Comparison of ENCODE assay signal across 23 cellular contexts in genomic region chr19:52622261-52622660, GRCh38. TPM values are rescaled to one million over a fixed set of nuclear protein-coding genes. Genes with fewer than 3 reads are reported as not detected.
DNase-seq lines count a peak whose midpoint lies in the region; ATAC-seq, FAIRE-seq and TF ChIP-seq lines count a peak whose summit lies in the region.
"Had no signal": no experiment of that assay in that cellular context is flagged by ENCODE, and none has a peak within 500 bp of the region (broad histone marks: within the 10 kb centered on the region; RNA-seq: fewer than 3 reads in every experiment).

No MANE protein-coding gene starts in this region.

- no peaks in the 10 kb centered on the region for H3K79me1 ChIP-seq in H9 (ENCODE audit: insufficient read depth, low read depth, low read length, poor library complexity, severe bottlenecking)

- TF ChIP-seq EP300 in K562 (IDR thresholded peaks at IDR 0.05; ENCODE audit: low read length), result no peak

- H3K9ac ChIP-seq in H9 (ENCODE audit: extremely low read depth, insufficient read length, low read length) (no peak overlapping the region), K562 (ENCODE audit: insufficient read depth in 1 of 2, low read depth in 2 of 2, low read length in 2 of 2) (no peak overlapping the region)

- WGBS in H9 (ENCODE audit: extremely low coverage, insufficient read length, low lambda C conversion rate), result no CpG with 5 or more reads among the region's 2 CpGs
- WGBS in K562 (ENCODE audit: insufficient coverage, low coverage, missing lambda C conversion rate), result 69% methylated on average over 2 of the region's 2 CpGs

- no TSS peak for BruUV-seq in K562 (replicated peaks; lab: Mats Ljungman, UMichigan)

- H3K4me3 ChIP-seq in K562, result no peak overlapping the region
- H3K4me3 ChIP-seq: dorsolateral prefrontal cortex, suprapubic skin had no signal

- no peak overlapping the region for H3K4ac ChIP-seq in H9 (ENCODE audit: low read depth, low read length)

- H4K91ac ChIP-seq in H9 (ENCODE audit: insufficient read length, low read depth, low read length), result no peak overlapping the region

- H2AFZ ChIP-seq in H9 (ENCODE audit: low read length) (no peak overlapping the region), K562 (ENCODE audit: low read depth, low read length) (no peak overlapping the region)

- no peak overlapping the region for H2BK120ac ChIP-seq in H9 (ENCODE audit: low read depth, low read length, poor library complexity, severe bottlenecking)

- H2BK5ac ChIP-seq in H9 (ENCODE audit: insufficient read length, low read length), result no peak overlapping the region

- CTCF ChIA-PET in K562 (lab: Yijun Ruan, JAX; ENCODE audit: low intra/inter-chr PET ratio), result no interaction called here
- CTCF ChIA-PET in activated naive CD4-positive, alpha-beta T cell treated with anti-CD3 and anti-CD28 coated beads, Interleukin-2, amount 10 ng/mL, durations not matched to agents 7 days and 5 days (lab: Charles Lee), result no interaction called here
- CTCF ChIA-PET in activated naive CD4-positive, alpha-beta T cell treated with anti-CD3 and anti-CD28 coated beads for 36 hours (lab: Charles Lee), result interaction anchor here (0.6 kb wide), 1 partner anchor 118 kb away, joined by 3 read pairs; no protein-coding TSS in a partner anchor

- TF ChIP-seq RAD21 in K562 (CRISPR knock-in tag; conservative IDR thresholded peaks at IDR 0.05 in 1 of 2, IDR thresholded peaks at IDR 0.05 in 1 of 2), result peak in 1 of 2 experiments; percentile 26; a peak in 1 of 4 replicates

- no peak overlapping the region for H3K18ac ChIP-seq in H9 (ENCODE audit: insufficient read length, low read depth, low read length)

- H3K4me2 ChIP-seq in H9 (ENCODE audit: insufficient read depth, insufficient read length, low read length) (no peak overlapping the region), K562 (ENCODE audit: insufficient read depth, low read length) (no peak overlapping the region)

- H3K27ac ChIP-seq in H9 (ENCODE audit: insufficient read length, low read depth, low read length) (no peak overlapping the region), K562 (ENCODE audit: extremely low read depth, low read depth, low read length) (no peak overlapping the region)
- H3K27ac ChIP-seq: dorsolateral prefrontal cortex, suprapubic skin had no signal

- H3K36me3 Mint-ChIP-seq in H9 (ENCODE audit: insufficient read depth in 1 of 3, low read depth in 3 of 3) (peaks cover 35 to 46% (median 35%) of the 10 kb centered on the region in 3 experiments), memory B cell (peaks cover 30% of the 10 kb centered on the region)
- peaks cover 24% of the 10 kb centered on the region for H3K36me3 Mint-ChIP-seq in activated naive CD4-positive, alpha-beta T cell treated with anti-CD3 and anti-CD28 coated beads, Interleukin-2, amount 10 ng/mL, durations not matched to agents 7 days and 5 days
- H3K36me3 Mint-ChIP-seq in activated naive CD4-positive, alpha-beta T cell treated with anti-CD3 and anti-CD28 coated beads for 36 hours (ENCODE audit: low read depth), result peaks cover 24% of the 10 kb centered on the region

- H3K4me1 ChIP-seq in H9 (ENCODE audit: insufficient read depth, low read length) (no peaks in the 10 kb centered on the region), K562 (replicated peaks in 1 of 2; ENCODE audit: control insufficient read depth in 2 of 2, insufficient read depth in 2 of 2, low read length in 2 of 2) (no peaks in the 10 kb centered on the region; a peak in 2 of 5 replicates)
- H3K4me1 ChIP-seq: suprapubic skin had no signal

- H4K8ac ChIP-seq in H9 (replicated peaks; ENCODE audit: insufficient read length, low read depth, low read length), result no peak overlapping the region

- no peak overlapping the region for H3K23ac ChIP-seq in H9 (ENCODE audit: insufficient read length, low read depth, low read length)

- peaks cover 89% of the 10 kb centered on the region for H3K36me3 ChIP-seq in K562 (ENCODE audit: control insufficient read depth, insufficient read depth, low read length)

- TF ChIP-seq CTCF in H9 (conservative IDR thresholded peaks at IDR 0.05) (peak; percentile 57), K562 (IDR thresholded peaks at IDR 0.05 in 2 of 3, conservative IDR thresholded peaks at IDR 0.05 in 1 of 3; ENCODE audit: insufficient read depth in 2 of 3, low read depth in 1 of 3, low read length in 3 of 3) (peak in 2 of 3 experiments; percentile 16 to 18; a peak in 1 of 6 replicates)

- no peaks in the 10 kb centered on the region for H3K9me1 ChIP-seq in K562 (ENCODE audit: control insufficient read depth, insufficient read depth, low read length)

- H3K27me3 Mint-ChIP-seq in H9 (ENCODE audit: low read depth) (no peaks in the 10 kb centered on the region), memory B cell (no peaks in the 10 kb centered on the region)
- H3K27me3 Mint-ChIP-seq in activated naive CD4-positive, alpha-beta T cell treated with anti-CD3 and anti-CD28 coated beads, Interleukin-2, amount 10 ng/mL, durations not matched to agents 7 days and 5 days, result no peaks in the 10 kb centered on the region
- no peaks in the 10 kb centered on the region for H3K27me3 Mint-ChIP-seq in activated naive CD4-positive, alpha-beta T cell treated with anti-CD3 and anti-CD28 coated beads for 36 hours (ENCODE audit: low read depth)
- H3K27me3 Mint-ChIP-seq: activated naive CD8-positive, alpha-beta T cell treated with anti-CD3 and anti-CD28 coated beads, Interleukin-2, amount 10 ng/mL, durations not matched to agents 7 days and 5 days; T-helper 17 cell had no signal

- intact Hi-C loops in K562 (cut with micrococcal nuclease), result no loop called here
- intact Hi-C loops in activated naive CD4-positive, alpha-beta T cell treated with anti-CD3 and anti-CD28 coated beads for 36 hours (cut with micrococcal nuclease), result no loop called here

- H3K79me2 ChIP-seq in H9 (ENCODE audit: insufficient read depth, low read length) (no peaks in the 10 kb centered on the region), K562 (ENCODE audit: control insufficient read depth, insufficient read depth, low read length) (peaks cover 15% of the 10 kb centered on the region; the same call in 2 of the 3 replicates)

- no peak overlapping the region for H3T11ph ChIP-seq in H9 (ENCODE audit: low read length)

- no peaks in the 10 kb centered on the region for H3K4me1 Mint-ChIP-seq in H9
- H3K4me1 Mint-ChIP-seq in memory B cell, result peaks cover 14% of the 10 kb centered on the region
- H3K4me1 Mint-ChIP-seq in activated naive CD4-positive, alpha-beta T cell treated with anti-CD3 and anti-CD28 coated beads, Interleukin-2, amount 10 ng/mL, durations not matched to agents 7 days and 5 days, result peaks cover 7% of the 10 kb centered on the region
- H3K4me1 Mint-ChIP-seq in activated naive CD4-positive, alpha-beta T cell treated with anti-CD3 and anti-CD28 coated beads for 36 hours (ENCODE audit: low read depth), result peaks cover 9% of the 10 kb centered on the region

- no peak overlapping the region for H2BK12ac ChIP-seq in H9 (ENCODE audit: insufficient read length, low read depth, low read length)

- no peak overlapping the region for H3K14ac ChIP-seq in H9 (ENCODE audit: insufficient read depth, low read length)

- POLR2A ChIA-PET in K562 (lab: Yijun Ruan, JAX), result interaction anchor here (0.8 to 1.2 kb wide), 3 partner anchors 10 to 18 kb away, joined by 3 to 5 read pairs (median 4); no protein-coding TSS in a partner anchor

- H4K5ac ChIP-seq in H9 (ENCODE audit: insufficient read length, low read depth, low read length), result no peak overlapping the region

- H3K9me3 ChIP-seq in H9 (ENCODE audit: control insufficient read depth, low read depth, low read length) (no peaks in the 10 kb centered on the region), K562 (replicated peaks; ENCODE audit: control insufficient read depth, insufficient read depth, low read depth, low read length) (no peaks in the 10 kb centered on the region)
- H3K9me3 ChIP-seq: suprapubic skin had no signal

- ATAC-seq in K562 (no peak), memory B cell (ENCODE audit: low read depth) (no peak)
- ATAC-seq: HCT116, left cardiac atrium, T-helper 17 cell had no signal

- in situ Hi-C loops in K562 (cut with MboI), result no loop called here

- H3K4me3 Mint-ChIP-seq in H9 (no peak overlapping the region), memory B cell (no peak overlapping the region)
- no peak overlapping the region for H3K4me3 Mint-ChIP-seq in activated naive CD4-positive, alpha-beta T cell treated with anti-CD3 and anti-CD28 coated beads, Interleukin-2, amount 10 ng/mL, durations not matched to agents 7 days and 5 days
- no peak overlapping the region for H3K4me3 Mint-ChIP-seq in activated naive CD4-positive, alpha-beta T cell treated with anti-CD3 and anti-CD28 coated beads for 36 hours
- H3K4me3 Mint-ChIP-seq: activated naive CD8-positive, alpha-beta T cell treated with anti-CD3 and anti-CD28 coated beads, Interleukin-2, amount 10 ng/mL, durations not matched to agents 7 days and 5 days; T-helper 17 cell had no signal

- no peak overlapping the region for H2BK15ac ChIP-seq in H9 (ENCODE audit: low read depth, low read length)

- peak; percentile 14 for DNase-seq in NCI-H146 (lab: John Stamatoyannopoulos, UW)
- DNase-seq in NCI-H146 treated with DMSO at 0.1 percent for 48 hours (lab: John Stamatoyannopoulos, UW; ENCODE audit: unreplicated experiment), result no peak
- no peak for DNase-seq in H9
- DNase-seq in K562 (ENCODE audit: extremely low read depth in 1 of 4, low spot score in 3 of 4), result no peak
- no peak for DNase-seq in memory B cell (ENCODE audit: low spot score in 2 of 2)
- DNase-seq in activated naive CD4-positive, alpha-beta T cell treated with anti-CD3 and anti-CD28 coated beads, Interleukin-2, amount 10 ng/mL, durations not matched to agents 7 days and 5 days, result no peak
- DNase-seq in activated naive CD4-positive, alpha-beta T cell treated with anti-CD3 and anti-CD28 coated beads for 36 hours, result no peak
- DNase-seq in RPMI8226, result no peak
- DNase-seq: 8988T; activated CD4-positive, alpha-beta T cell treated with anti-CD3 and anti-CD28 coated beads, Interleukin-2, amount 50 U/mL, for 1 hour; activated naive CD8-positive, alpha-beta T cell treated with anti-CD3 and anti-CD28 coated beads, Interleukin-2, amount 10 ng/mL, durations not matched to agents 7 days and 5 days; dorsolateral prefrontal cortex; glutamatergic neuron; KBM-7; left cardiac atrium; mesenchymal stem cell; NCI-H1436; NCI-H2171; retina; T-helper 17 cell had no signal

- H3K56ac ChIP-seq in H9 (ENCODE audit: insufficient read length, low read depth, low read length), result no peak overlapping the region

- H3K27me3 ChIP-seq in H9 (ENCODE audit: insufficient read depth, low read length) (no peaks in the 10 kb centered on the region), K562 (ENCODE audit: control insufficient read depth in 2 of 2, insufficient read depth in 2 of 2, low read length in 2 of 2) (no peaks in the 10 kb centered on the region)
- H3K27me3 ChIP-seq: dorsolateral prefrontal cortex, suprapubic skin had no signal

- no peaks in the 10 kb centered on the region for H3K23me2 ChIP-seq in H9 (ENCODE audit: insufficient read length, low read depth, low read length, poor library complexity, severe bottlenecking)

- no peak overlapping the region for H3K27ac Mint-ChIP-seq in H9
- peak overlapping the region; percentile 18 for H3K27ac Mint-ChIP-seq in memory B cell
- H3K27ac Mint-ChIP-seq in activated naive CD4-positive, alpha-beta T cell treated with anti-CD3 and anti-CD28 coated beads, Interleukin-2, amount 10 ng/mL, durations not matched to agents 7 days and 5 days, result no peak overlapping the region
- H3K27ac Mint-ChIP-seq in activated naive CD4-positive, alpha-beta T cell treated with anti-CD3 and anti-CD28 coated beads for 36 hours, result no peak overlapping the region
- H3K27ac Mint-ChIP-seq: T-helper 17 cell had no signal

- H2BK20ac ChIP-seq in H9 (ENCODE audit: low read depth, low read length, poor library complexity, severe bottlenecking), result no peak overlapping the region

- no peak for FAIRE-seq in K562 (lab: Jason Lieb, UNC)
- FAIRE-seq: endothelial cell of umbilical vein had no signal

- H4K20me1 ChIP-seq in H9 (ENCODE audit: control insufficient read depth, insufficient read depth, insufficient read length), result no peaks in the 10 kb centered on the region
- H4K20me1 ChIP-seq in K562 (replicated peaks; ENCODE audit: control insufficient read depth, insufficient read depth, low read length), result no peaks in the 10 kb centered on the region

- H3K9me3 Mint-ChIP-seq in H9, result peaks cover 0 to 8% of the 10 kb centered on the region in 2 experiments; a peak in 3 of 5 replicates
- peaks cover 1% of the 10 kb centered on the region for H3K9me3 Mint-ChIP-seq in memory B cell
- H3K9me3 Mint-ChIP-seq in activated naive CD4-positive, alpha-beta T cell treated with anti-CD3 and anti-CD28 coated beads, Interleukin-2, amount 10 ng/mL, durations not matched to agents 7 days and 5 days, result peaks cover 33% of the 10 kb centered on the region
- peaks cover 17% of the 10 kb centered on the region for H3K9me3 Mint-ChIP-seq in activated naive CD4-positive, alpha-beta T cell treated with anti-CD3 and anti-CD28 coated beads for 36 hours

- H2AK5ac ChIP-seq in H9 (ENCODE audit: insufficient read length, low read length), result no peak overlapping the region

- no peak for TF ChIP-seq POLR2A in K562 (conservative IDR thresholded peaks at IDR 0.05)

RNA-seq across cellular contexts. Expression of gene ZNF83, which starts 15.9 kb away (rescaled TPM):
- total RNA-seq in H9 (2021) (28.7 and 31.6 TPM in 2 replicates), K562 (2014; rRNA removed) (35.2 and 35.3 TPM in 2 replicates), K562 (2014; rRNA removed; fragmentation: Illumina TruSeq; extraction: Trizol) (70.0 and 80.3 TPM in 2 replicates), K562 (2015; rRNA removed; fragmentation: Illumina TruSeq; extraction: Trizol) (63.2 and 67.0 TPM in 2 replicates), K562 (2021) (37.9 and 38.2 TPM in 2 replicates)
- 132 and 250 TPM in 2 replicates for total RNA-seq in K562 (2011; cell fraction: chromatin; rRNA removed; ENCODE audit: low replicate concordance)
- 69.4 and 90.8 TPM in 2 replicates for total RNA-seq in K562 (2011; cell fraction: nucleolus; rRNA removed)
- total RNA-seq in K562 (2011; cell fraction: nucleoplasm; rRNA removed), result 166 and 244 TPM in 2 replicates
- polyA plus RNA-seq in K562 (2011; rRNA removed) (74.3 and 82.6 TPM in 2 replicates), K562 (2014; fragmentation: Illumina TruSeq; extraction: Trizol) (47.8 and 54.1 TPM in 2 replicates), K562 (2014; fragmentation: Nextera tagmentation; extraction: Ambion mirVana) (10 to 100 TPM; 18.6 to 28.2 TPM), K562 (2014; rRNA removed) (49.9 and 51.9 TPM in 2 replicates)
- 12.3 and 38.2 TPM in 2 replicates for polyA plus RNA-seq in K562 (2011; cell fraction: cytosol; rRNA removed)
- 129 and 148 TPM in 2 replicates for polyA plus RNA-seq in K562 (2011; cell fraction: nucleus; rRNA removed)
- polyA plus RNA-seq in K562 (2012), result 27.7 and 49.9 TPM in 2 replicates
- polyA minus RNA-seq in K562 (2011; rRNA and poly(A)+ RNA removed), result 63.7 and 81.3 TPM in 2 replicates
- 19.2 and 20.6 TPM in 2 replicates for polyA minus RNA-seq in K562 (2011; cell fraction: cytosol; rRNA and poly(A)+ RNA removed)
- polyA minus RNA-seq in K562 (2011; cell fraction: nucleus; rRNA and poly(A)+ RNA removed), result 43.5 and 79.2 TPM in 2 replicates
- total RNA-seq in activated naive CD4-positive, alpha-beta T cell treated with anti-CD3 and anti-CD28 coated beads for 36 hours, result 10 to 100 TPM; 23.3 to 23.9 TPM

RNA-seq across cellular contexts. Expression of gene ZNF701, which starts 52.2 kb away (rescaled TPM):
- total RNA-seq in H9 (2021), result 23.7 and 24.4 TPM in 2 replicates
- total RNA-seq in K562 (2011; cell fraction: chromatin; rRNA removed; ENCODE audit: low replicate concordance), result 30.6 and 77.6 TPM in 2 replicates
- 22.2 and 27.2 TPM in 2 replicates for total RNA-seq in K562 (2011; cell fraction: nucleolus; rRNA removed)
- 35.2 and 36.9 TPM in 2 replicates for total RNA-seq in K562 (2011; cell fraction: nucleoplasm; rRNA removed)
- total RNA-seq in K562 (2014; rRNA removed), result 8.0 and 9.1 TPM in 2 replicates
- 15.4 and 17.7 TPM in 2 replicates for total RNA-seq in K562 (2014; rRNA removed; fragmentation: Illumina TruSeq; extraction: Trizol)
- total RNA-seq in K562 (2015; rRNA removed; fragmentation: Illumina TruSeq; extraction: Trizol), result 10.1 and 11.3 TPM in 2 replicates
- total RNA-seq in K562 (2021), result 12.9 and 15.2 TPM in 2 replicates
- polyA plus RNA-seq in K562 (2011; rRNA removed), result 15.9 and 16.9 TPM in 2 replicates
- polyA plus RNA-seq in K562 (2011; cell fraction: cytosol; rRNA removed), result 5.1 and 10.3 TPM in 2 replicates
- polyA plus RNA-seq in K562 (2011; cell fraction: nucleus; rRNA removed), result 16.5 and 19.2 TPM in 2 replicates
- 5.4 and 9.6 TPM in 2 replicates for polyA plus RNA-seq in K562 (2012)
- polyA plus RNA-seq in K562 (2014; fragmentation: Illumina TruSeq; extraction: Trizol), result 8.7 and 9.2 TPM in 2 replicates
- 10 to 100 TPM in 1 of 2 experiments, 1 to 10 TPM in 1; 5.3 to 11.1 TPM for polyA plus RNA-seq in K562 (2014; fragmentation: Nextera tagmentation; extraction: Ambion mirVana)
- polyA plus RNA-seq in K562 (2014; rRNA removed), result 9.3 and 9.9 TPM in 2 replicates
- 39.2 and 45.7 TPM in 2 replicates for polyA minus RNA-seq in K562 (2011; rRNA and poly(A)+ RNA removed)
- 10.8 and 11.6 TPM in 2 replicates for polyA minus RNA-seq in K562 (2011; cell fraction: cytosol; rRNA and poly(A)+ RNA removed)
- 15.9 and 22.9 TPM in 2 replicates for polyA minus RNA-seq in K562 (2011; cell fraction: nucleus; rRNA and poly(A)+ RNA removed)
- 10 to 100 TPM; 13.8 to 15.0 TPM for total RNA-seq in activated naive CD4-positive, alpha-beta T cell treated with anti-CD3 and anti-CD28 coated beads for 36 hours
